7 cellular contexts compared by ENCODE assay signal in the genomic region with DNA sequence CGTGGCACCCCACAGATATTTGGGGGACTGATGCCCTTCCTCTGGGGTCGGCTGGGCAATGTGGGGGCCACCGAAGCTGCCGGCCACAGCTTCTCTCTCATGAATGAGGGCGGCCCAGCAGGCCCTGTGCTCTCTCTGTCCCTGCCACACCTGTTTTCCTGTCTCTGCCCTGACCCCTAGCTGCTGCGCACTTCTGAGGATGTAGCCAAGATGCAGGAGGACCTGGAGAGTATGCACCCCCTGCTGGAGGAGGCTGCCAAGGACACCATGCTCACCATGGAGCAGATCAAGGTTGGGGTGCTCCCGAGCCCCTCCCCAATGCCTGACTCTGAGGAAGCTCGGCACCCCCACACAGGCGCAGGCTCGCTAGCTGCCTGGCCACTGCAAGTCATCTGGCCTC. TPM values are rescaled to one million over a fixed set of nuclear protein-coding genes. Genes with fewer than 3 reads are reported as not detected.
DNase-seq lines count a peak whose midpoint lies in the region; ATAC-seq and TF ChIP-seq lines count a peak whose summit lies in the region.

No MANE protein-coding gene starts in this region.

- no peaks in the 10 kb centered on the region for H3K36me3 Mint-ChIP-seq in mesothelial cell of epicardium

- POLR2A ChIA-PET in GM10248 (lab: Yijun Ruan, JAX) = no interaction called here

- H3K79me2 ChIP-seq in KMS-11 (ENCODE audit: insufficient read depth, low read depth) = no peaks in the 10 kb centered on the region

- no peaks in the 10 kb centered on the region for H3K27me3 ChIP-seq in KMS-11 (ENCODE audit: insufficient read depth, low read depth)

- H3K4me3 Mint-ChIP-seq in mesothelial cell of epicardium = no peak overlapping the region

- H3K4me2 ChIP-seq in KMS-11 = no peak overlapping the region

- H3K4me1 ChIP-seq in KMS-11 (ENCODE audit: low read depth, poor library complexity, severe bottlenecking) = no peaks in the 10 kb centered on the region

- H3K36me3 ChIP-seq in KMS-11 (ENCODE audit: insufficient read depth) = no peaks in the 10 kb centered on the region

- ATAC-seq in HG03196 (IDR thresholded peaks at IDR 0.05; ENCODE audit: unreplicated experiment) = no peak
- no peak for ATAC-seq in GM21737 (IDR thresholded peaks at IDR 0.05; ENCODE audit: unreplicated experiment)

- no peaks in the 10 kb centered on the region for H3K9me3 Mint-ChIP-seq in mesothelial cell of epicardium

- no peak overlapping the region for H2AFZ ChIP-seq in KMS-11 (ENCODE audit: low read depth)

- no peak overlapping the region for H3K9ac ChIP-seq in KMS-11

- H3K27ac Mint-ChIP-seq in mesothelial cell of epicardium = no peak overlapping the region

- peaks cover 4% of the 10 kb centered on the region for H3K4me1 Mint-ChIP-seq in mesothelial cell of epicardium

- no peak overlapping the region for H3K27ac ChIP-seq in KMS-11

- TF ChIP-seq CTCF in GM10248 (IDR thresholded peaks at IDR 0.05; ENCODE audit: control extremely low read depth, extremely low read depth, low read depth, missing control alignments) (peak; percentile 50), KMS-11 (conservative IDR thresholded peaks at IDR 0.05; ENCODE audit: low read depth, low read length) (peak; percentile 53), mesothelial cell of epicardium (IDR thresholded peaks at IDR 0.05; ENCODE audit: unreplicated experiment) (peak; percentile 61)

- CTCF ChIA-PET in GM10248 (lab: Yijun Ruan, JAX) = interaction anchor here (0.9 to 2.8 kb wide), 16 partner anchors 11 to 164 kb away, joined by 3 to 12 read pairs (median 4); a partner anchor contains a TSS

- H3K4me3 ChIP-seq in KMS-11 (IDR thresholded peaks at IDR 0.05; ENCODE audit: insufficient read depth, low read depth, low read length) = no peak overlapping the region

- H3K27me3 Mint-ChIP-seq in mesothelial cell of epicardium (ENCODE audit: low read depth) = no peaks in the 10 kb centered on the region

- no peaks in the 10 kb centered on the region for H4K20me1 ChIP-seq in KMS-11 (ENCODE audit: insufficient read depth)

- DNase-seq in GM10248 (ENCODE audit: extremely low spot score) (peak; percentile 75), mesothelial cell of epicardium (ENCODE audit: low spot score in 2 of 2, unreplicated experiment in 2 of 2) (no peak), NCI-H2227 treated with DMSO at 0.1 percent for 48 hours (lab: John Stamatoyannopoulos, UW) (no peak)
- peak; percentile 35 to 43 for DNase-seq in activated CD4-positive, alpha-beta T cell treated with anti-CD3 and anti-CD28 coated beads, Interleukin-2, amount 50 U/mL, for 48 hours

RNA-seq across cellular contexts. Expression of a gene that starts 24.7 kb away (rescaled TPM):
- 96.2 to 106 TPM (median 104 TPM) in 3 replicates for total RNA-seq in mesothelial cell of epicardium

RNA-seq across cellular contexts. Expression of a gene that starts 25.3 kb away (rescaled TPM):
- total RNA-seq in mesothelial cell of epicardium = 4.1 to 6.6 TPM (median 5.3 TPM) in 3 replicates

RNA-seq across cellular contexts. Expression of a gene that starts 59.7 kb away (rescaled TPM):
- 0.35 to 0.80 TPM (median 0.66 TPM) in 3 replicates for total RNA-seq in mesothelial cell of epicardium

Comparison
In these comparisons a context has a peak if more than half of its experiments do, and no peak if none do; other contexts are left out.
1. DNase-seq: peak in GM10248 (single experiment) and activated CD4-positive, alpha-beta T cell treated with anti-CD3 and anti-CD28 coated beads, Interleukin-2, amount 50 U/mL, for 48 hours (2 of 2); none in mesothelial cell of epicardium (0 of 2) and NCI-H2227 treated with DMSO at 0.1 percent for 48 hours (single experiment).
2. Peak in every context shown above with its lines, with median percentiles within 50 percentile points of each other: CTCF ChIP-seq.